2 cellular contexts compared by ENCODE assay signal in the genomic region with DNA sequence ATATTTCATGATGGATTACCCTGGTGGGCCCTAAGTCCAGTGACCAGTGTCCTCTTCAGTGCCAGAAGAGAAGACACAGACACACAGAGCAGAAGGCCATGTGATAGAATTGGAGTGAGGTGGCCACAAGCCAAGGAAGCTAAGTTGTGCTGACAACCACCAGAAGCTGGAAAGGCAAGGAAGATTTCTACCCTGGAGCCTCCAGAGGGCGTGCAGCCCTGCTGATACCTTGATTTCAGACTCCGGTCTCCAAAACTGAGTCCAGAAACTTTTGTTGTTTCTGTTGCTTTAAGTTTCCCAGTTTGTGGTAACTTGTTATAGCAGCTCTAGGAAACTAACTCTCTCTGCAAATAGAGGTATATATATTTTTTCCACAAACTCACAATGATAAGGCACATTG.
TF ChIP-seq lines count a peak whose summit lies in the region.

No MANE protein-coding gene starts in this region.

TF ChIP-seq in HepG2, 621 proteins besides CTCF, POLR2A, EP300 and RAD21:
- TF ChIP-seq NBN (conservative IDR thresholded peaks at IDR 0.05) (no peak), EED (CRISPR knock-in tag; IDR thresholded peaks at IDR 0.05) (no peak), ZSCAN12 (CRISPR knock-in tag; IDR thresholded peaks at IDR 0.05) (no peak), MAFF (IDR thresholded peaks at IDR 0.05; ENCODE audit: low read depth, low read length) (no peak), ZNF350 (CRISPR knock-in tag; IDR thresholded peaks at IDR 0.05; ENCODE audit: borderline replicate concordance, low read depth) (no peak), PRPF4 (IDR thresholded peaks at IDR 0.05; ENCODE audit: low read depth, low read length, poor library complexity, severe bottlenecking) (no peak), ZNF121 (CRISPR knock-in tag; IDR thresholded peaks at IDR 0.05) (no peak), MBD4 (IDR thresholded peaks at IDR 0.05; ENCODE audit: borderline replicate concordance, low read length) (no peak)
- TF ChIP-seq, protein P1, sequence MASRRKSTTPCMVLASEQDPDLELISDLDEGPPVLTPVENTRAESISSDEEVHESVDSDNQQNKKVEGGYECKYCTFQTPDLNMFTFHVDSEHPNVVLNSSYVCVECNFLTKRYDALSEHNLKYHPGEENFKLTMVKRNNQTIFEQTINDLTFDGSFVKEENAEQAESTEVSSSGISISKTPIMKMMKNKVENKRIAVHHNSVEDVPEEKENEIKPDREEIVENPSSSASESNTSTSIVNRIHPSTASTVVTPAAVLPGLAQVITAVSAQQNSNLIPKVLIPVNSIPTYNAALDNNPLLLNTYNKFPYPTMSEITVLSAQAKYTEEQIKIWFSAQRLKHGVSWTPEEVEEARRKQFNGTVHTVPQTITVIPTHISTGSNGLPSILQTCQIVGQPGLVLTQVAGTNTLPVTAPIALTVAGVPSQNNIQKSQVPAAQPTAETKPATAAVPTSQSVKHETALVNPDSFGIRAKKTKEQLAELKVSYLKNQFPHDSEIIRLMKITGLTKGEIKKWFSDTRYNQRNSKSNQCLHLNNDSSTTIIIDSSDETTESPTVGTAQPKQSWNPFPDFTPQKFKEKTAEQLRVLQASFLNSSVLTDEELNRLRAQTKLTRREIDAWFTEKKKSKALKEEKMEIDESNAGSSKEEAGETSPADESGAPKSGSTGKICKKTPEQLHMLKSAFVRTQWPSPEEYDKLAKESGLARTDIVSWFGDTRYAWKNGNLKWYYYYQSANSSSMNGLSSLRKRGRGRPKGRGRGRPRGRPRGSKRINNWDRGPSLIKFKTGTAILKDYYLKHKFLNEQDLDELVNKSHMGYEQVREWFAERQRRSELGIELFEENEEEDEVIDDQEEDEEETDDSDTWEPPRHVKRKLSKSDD (CRISPR knock-in tag; IDR thresholded peaks at IDR 0.05; ENCODE audit: low read depth) = no peak
- TF ChIP-seq, protein P2, sequence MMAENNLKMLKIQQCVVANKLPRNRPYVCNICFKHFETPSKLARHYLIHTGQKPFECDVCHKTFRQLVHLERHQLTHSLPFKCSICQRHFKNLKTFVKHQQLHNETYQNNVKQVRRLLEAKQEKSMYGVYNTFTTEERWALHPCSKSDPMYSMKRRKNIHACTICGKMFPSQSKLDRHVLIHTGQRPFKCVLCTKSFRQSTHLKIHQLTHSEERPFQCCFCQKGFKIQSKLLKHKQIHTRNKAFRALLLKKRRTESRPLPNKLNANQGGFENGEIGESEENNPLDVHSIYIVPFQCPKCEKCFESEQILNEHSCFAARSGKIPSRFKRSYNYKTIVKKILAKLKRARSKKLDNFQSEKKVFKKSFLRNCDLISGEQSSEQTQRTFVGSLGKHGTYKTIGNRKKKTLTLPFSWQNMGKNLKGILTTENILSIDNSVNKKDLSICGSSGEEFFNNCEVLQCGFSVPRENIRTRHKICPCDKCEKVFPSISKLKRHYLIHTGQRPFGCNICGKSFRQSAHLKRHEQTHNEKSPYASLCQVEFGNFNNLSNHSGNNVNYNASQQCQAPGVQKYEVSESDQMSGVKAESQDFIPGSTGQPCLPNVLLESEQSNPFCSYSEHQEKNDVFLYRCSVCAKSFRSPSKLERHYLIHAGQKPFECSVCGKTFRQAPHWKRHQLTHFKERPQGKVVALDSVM (CRISPR knock-in tag; IDR thresholded peaks at IDR 0.05) = no peak
- TF ChIP-seq, protein P3, sequence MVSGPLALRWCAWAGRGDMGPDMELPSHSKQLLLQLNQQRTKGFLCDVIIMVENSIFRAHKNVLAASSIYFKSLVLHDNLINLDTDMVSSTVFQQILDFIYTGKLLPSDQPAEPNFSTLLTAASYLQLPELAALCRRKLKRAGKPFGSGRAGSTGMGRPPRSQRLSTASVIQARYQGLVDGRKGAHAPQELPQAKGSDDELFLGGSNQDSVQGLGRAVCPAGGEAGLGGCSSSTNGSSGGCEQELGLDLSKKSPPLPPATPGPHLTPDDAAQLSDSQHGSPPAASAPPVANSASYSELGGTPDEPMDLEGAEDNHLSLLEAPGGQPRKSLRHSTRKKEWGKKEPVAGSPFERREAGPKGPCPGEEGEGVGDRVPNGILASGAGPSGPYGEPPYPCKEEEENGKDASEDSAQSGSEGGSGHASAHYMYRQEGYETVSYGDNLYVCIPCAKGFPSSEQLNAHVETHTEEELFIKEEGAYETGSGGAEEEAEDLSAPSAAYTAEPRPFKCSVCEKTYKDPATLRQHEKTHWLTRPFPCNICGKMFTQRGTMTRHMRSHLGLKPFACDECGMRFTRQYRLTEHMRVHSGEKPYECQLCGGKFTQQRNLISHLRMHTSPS (CRISPR knock-in tag; IDR thresholded peaks at IDR 0.05; ENCODE audit: low read depth) = no peak
- TF ChIP-seq, protein P4, sequence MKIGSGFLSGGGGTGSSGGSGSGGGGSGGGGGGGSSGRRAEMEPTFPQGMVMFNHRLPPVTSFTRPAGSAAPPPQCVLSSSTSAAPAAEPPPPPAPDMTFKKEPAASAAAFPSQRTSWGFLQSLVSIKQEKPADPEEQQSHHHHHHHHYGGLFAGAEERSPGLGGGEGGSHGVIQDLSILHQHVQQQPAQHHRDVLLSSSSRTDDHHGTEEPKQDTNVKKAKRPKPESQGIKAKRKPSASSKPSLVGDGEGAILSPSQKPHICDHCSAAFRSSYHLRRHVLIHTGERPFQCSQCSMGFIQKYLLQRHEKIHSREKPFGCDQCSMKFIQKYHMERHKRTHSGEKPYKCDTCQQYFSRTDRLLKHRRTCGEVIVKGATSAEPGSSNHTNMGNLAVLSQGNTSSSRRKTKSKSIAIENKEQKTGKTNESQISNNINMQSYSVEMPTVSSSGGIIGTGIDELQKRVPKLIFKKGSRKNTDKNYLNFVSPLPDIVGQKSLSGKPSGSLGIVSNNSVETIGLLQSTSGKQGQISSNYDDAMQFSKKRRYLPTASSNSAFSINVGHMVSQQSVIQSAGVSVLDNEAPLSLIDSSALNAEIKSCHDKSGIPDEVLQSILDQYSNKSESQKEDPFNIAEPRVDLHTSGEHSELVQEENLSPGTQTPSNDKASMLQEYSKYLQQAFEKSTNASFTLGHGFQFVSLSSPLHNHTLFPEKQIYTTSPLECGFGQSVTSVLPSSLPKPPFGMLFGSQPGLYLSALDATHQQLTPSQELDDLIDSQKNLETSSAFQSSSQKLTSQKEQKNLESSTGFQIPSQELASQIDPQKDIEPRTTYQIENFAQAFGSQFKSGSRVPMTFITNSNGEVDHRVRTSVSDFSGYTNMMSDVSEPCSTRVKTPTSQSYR (CRISPR knock-in tag; IDR thresholded peaks at IDR 0.05; ENCODE audit: borderline replicate concordance) = no peak
- TF ChIP-seq, protein P5, sequence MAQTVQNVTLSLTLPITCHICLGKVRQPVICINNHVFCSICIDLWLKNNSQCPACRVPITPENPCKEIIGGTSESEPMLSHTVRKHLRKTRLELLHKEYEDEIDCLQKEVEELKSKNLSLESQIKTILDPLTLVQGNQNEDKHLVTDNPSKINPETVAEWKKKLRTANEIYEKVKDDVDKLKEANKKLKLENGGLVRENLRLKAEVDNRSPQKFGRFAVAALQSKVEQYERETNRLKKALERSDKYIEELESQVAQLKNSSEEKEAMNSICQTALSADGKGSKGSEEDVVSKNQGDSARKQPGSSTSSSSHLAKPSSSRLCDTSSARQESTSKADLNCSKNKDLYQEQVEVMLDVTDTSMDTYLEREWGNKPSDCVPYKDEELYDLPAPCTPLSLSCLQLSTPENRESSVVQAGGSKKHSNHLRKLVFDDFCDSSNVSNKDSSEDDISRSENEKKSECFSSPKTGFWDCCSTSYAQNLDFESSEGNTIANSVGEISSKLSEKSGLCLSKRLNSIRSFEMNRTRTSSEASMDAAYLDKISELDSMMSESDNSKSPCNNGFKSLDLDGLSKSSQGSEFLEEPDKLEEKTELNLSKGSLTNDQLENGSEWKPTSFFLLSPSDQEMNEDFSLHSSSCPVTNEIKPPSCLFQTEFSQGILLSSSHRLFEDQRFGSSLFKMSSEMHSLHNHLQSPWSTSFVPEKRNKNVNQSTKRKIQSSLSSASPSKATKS (CRISPR knock-in tag; IDR thresholded peaks at IDR 0.05) = no peak
TF ChIP-seq in HepG2: peak in this region for 0.

TF ChIP-seq in GM23338, 12 proteins besides CTCF, POLR2A, EP300 and RAD21 (continues in another document):
- no peak for TF ChIP-seq EZH2 (IDR thresholded peaks at IDR 0.05; ENCODE audit: low read depth, unreplicated experiment)
- no peak for TF ChIP-seq JUNB (IDR thresholded peaks at IDR 0.05; ENCODE audit: unreplicated experiment)
- TF ChIP-seq, protein P6, sequence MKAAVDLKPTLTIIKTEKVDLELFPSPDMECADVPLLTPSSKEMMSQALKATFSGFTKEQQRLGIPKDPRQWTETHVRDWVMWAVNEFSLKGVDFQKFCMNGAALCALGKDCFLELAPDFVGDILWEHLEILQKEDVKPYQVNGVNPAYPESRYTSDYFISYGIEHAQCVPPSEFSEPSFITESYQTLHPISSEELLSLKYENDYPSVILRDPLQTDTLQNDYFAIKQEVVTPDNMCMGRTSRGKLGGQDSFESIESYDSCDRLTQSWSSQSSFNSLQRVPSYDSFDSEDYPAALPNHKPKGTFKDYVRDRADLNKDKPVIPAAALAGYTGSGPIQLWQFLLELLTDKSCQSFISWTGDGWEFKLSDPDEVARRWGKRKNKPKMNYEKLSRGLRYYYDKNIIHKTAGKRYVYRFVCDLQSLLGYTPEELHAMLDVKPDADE (IDR thresholded peaks at IDR 0.05) = no peak
- TF ChIP-seq POLR2AphosphoS5 (IDR thresholded peaks at IDR 0.05; ENCODE audit: low read depth) = no peak
- TF ChIP-seq, protein P7, sequence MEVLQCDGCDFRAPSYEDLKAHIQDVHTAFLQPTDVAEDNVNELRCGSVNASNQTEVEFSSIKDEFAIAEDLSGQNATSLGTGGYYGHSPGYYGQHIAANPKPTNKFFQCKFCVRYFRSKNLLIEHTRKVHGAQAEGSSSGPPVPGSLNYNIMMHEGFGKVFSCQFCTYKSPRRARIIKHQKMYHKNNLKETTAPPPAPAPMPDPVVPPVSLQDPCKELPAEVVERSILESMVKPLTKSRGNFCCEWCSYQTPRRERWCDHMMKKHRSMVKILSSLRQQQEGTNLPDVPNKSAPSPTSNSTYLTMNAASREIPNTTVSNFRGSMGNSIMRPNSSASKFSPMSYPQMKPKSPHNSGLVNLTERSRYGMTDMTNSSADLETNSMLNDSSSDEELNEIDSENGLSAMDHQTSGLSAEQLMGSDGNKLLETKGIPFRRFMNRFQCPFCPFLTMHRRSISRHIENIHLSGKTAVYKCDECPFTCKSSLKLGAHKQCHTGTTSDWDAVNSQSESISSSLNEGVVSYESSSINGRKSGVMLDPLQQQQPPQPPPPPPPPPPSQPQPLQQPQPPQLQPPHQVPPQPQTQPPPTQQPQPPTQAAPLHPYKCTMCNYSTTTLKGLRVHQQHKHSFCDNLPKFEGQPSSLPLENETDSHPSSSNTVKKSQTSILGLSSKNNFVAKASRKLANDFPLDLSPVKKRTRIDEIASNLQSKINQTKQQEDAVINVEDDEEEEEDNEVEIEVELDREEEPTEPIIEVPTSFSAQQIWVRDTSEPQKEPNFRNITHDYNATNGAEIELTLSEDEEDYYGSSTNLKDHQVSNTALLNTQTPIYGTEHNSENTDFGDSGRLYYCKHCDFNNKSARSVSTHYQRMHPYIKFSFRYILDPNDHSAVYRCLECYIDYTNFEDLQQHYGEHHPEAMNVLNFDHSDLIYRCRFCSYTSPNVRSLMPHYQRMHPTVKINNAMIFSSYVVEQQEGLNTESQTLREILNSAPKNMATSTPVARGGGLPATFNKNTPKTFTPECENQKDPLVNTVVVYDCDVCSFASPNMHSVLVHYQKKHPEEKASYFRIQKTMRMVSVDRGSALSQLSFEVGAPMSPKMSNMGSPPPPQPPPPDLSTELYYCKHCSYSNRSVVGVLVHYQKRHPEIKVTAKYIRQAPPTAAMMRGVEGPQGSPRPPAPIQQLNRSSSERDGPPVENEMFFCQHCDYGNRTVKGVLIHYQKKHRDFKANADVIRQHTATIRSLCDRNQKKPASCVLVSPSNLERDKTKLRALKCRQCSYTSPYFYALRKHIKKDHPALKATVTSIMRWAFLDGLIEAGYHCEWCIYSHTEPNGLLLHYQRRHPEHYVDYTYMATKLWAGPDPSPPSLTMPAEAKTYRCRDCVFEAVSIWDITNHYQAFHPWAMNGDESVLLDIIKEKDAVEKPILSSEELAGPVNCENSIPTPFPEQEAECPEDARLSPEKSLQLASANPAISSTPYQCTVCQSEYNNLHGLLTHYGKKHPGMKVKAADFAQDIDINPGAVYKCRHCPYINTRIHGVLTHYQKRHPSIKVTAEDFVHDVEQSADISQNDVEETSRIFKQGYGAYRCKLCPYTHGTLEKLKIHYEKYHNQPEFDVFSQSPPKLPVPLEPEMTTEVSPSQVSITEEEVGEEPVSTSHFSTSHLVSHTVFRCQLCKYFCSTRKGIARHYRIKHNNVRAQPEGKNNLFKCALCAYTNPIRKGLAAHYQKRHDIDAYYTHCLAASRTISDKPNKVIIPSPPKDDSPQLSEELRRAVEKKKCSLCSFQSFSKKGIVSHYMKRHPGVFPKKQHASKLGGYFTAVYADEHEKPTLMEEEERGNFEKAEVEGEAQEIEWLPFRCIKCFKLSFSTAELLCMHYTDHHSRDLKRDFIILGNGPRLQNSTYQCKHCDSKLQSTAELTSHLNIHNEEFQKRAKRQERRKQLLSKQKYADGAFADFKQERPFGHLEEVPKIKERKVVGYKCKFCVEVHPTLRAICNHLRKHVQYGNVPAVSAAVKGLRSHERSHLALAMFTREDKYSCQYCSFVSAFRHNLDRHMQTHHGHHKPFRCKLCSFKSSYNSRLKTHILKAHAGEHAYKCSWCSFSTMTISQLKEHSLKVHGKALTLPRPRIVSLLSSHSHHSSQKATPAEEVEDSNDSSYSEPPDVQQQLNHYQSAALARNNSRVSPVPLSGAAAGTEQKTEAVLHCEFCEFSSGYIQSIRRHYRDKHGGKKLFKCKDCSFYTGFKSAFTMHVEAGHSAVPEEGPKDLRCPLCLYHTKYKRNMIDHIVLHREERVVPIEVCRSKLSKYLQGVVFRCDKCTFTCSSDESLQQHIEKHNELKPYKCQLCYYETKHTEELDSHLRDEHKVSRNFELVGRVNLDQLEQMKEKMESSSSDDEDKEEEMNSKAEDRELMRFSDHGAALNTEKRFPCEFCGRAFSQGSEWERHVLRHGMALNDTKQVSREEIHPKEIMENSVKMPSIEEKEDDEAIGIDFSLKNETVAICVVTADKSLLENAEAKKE (CRISPR knock-in tag; IDR thresholded peaks at IDR 0.05) = no peak
- TF ChIP-seq ZNF331 (CRISPR knock-in tag; IDR thresholded peaks at IDR 0.05; ENCODE audit: low read depth) = no peak
- TF ChIP-seq, protein P8, sequence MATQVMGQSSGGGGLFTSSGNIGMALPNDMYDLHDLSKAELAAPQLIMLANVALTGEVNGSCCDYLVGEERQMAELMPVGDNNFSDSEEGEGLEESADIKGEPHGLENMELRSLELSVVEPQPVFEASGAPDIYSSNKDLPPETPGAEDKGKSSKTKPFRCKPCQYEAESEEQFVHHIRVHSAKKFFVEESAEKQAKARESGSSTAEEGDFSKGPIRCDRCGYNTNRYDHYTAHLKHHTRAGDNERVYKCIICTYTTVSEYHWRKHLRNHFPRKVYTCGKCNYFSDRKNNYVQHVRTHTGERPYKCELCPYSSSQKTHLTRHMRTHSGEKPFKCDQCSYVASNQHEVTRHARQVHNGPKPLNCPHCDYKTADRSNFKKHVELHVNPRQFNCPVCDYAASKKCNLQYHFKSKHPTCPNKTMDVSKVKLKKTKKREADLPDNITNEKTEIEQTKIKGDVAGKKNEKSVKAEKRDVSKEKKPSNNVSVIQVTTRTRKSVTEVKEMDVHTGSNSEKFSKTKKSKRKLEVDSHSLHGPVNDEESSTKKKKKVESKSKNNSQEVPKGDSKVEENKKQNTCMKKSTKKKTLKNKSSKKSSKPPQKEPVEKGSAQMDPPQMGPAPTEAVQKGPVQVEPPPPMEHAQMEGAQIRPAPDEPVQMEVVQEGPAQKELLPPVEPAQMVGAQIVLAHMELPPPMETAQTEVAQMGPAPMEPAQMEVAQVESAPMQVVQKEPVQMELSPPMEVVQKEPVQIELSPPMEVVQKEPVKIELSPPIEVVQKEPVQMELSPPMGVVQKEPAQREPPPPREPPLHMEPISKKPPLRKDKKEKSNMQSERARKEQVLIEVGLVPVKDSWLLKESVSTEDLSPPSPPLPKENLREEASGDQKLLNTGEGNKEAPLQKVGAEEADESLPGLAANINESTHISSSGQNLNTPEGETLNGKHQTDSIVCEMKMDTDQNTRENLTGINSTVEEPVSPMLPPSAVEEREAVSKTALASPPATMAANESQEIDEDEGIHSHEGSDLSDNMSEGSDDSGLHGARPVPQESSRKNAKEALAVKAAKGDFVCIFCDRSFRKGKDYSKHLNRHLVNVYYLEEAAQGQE (IDR thresholded peaks at IDR 0.05; ENCODE audit: unreplicated experiment) = no peak
- no peak for TF ChIP-seq ZNF114 (CRISPR knock-in tag; IDR thresholded peaks at IDR 0.05)
- TF ChIP-seq EZH2phosphoT487 (IDR thresholded peaks at IDR 0.05; ENCODE audit: unreplicated experiment) = no peak
- TF ChIP-seq NANOG (IDR thresholded peaks at IDR 0.05; ENCODE audit: borderline replicate concordance) = no peak
- no peak for TF ChIP-seq CREB1 (CRISPR knock-in tag; IDR thresholded peaks at IDR 0.05; ENCODE audit: low read depth)
